Comparison of ENCODE assay signal across 16 cellular contexts in the genomic region with DNA sequence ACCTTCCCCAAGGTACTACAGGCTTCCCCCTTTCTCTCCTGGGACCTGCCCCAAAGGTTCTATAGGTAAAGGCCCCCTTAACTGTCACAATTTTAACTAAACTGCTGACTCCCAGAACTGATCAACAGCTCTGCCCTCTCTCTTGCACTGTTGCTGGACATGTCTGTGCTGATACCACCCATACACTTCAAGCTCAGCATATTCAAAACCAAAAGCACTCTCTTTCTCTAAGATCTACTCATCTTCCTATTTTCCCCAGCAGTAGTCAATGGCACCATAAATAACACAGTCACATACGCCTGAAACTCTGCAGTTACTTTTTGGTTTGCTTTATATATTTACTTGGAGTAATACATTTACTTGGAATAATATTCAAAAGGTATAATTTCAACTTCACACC. TPM values are rescaled to one million over a fixed set of nuclear protein-coding genes. Genes with fewer than 3 reads are reported as not detected.
DNase-seq lines count a peak whose midpoint lies in the region; ATAC-seq, FAIRE-seq and TF ChIP-seq lines count a peak whose summit lies in the region.
"Had no signal": no experiment of that assay in that cellular context is flagged by ENCODE, and none has a peak within 500 bp of the region (broad histone marks: within the 10 kb centered on the region; RNA-seq: fewer than 3 reads in every experiment).

No MANE protein-coding gene starts in this region.

- no peak for FAIRE-seq in astrocyte (lab: Jason Lieb, UNC)
- FAIRE-seq: A549, D721Med had no signal

- no peak overlapping the region for H2BK5ac ChIP-seq in trophoblast cell (ENCODE audit: low read depth, low read length, poor library complexity)

- H3K36me3 Mint-ChIP-seq in activated CD4-positive, alpha-beta T cell treated with anti-CD3 and anti-CD28 coated beads, Interleukin-2, amount 10 ng/mL, durations not matched to agents 24 days and 14 days (ENCODE audit: low read depth) = peaks cover 18% of the 10 kb centered on the region
- H3K36me3 Mint-ChIP-seq in astrocyte (ENCODE audit: low read depth, unreplicated experiment) = peaks cover 2% of the 10 kb centered on the region

- no peak overlapping the region for H4K91ac ChIP-seq in trophoblast cell (ENCODE audit: low read depth, low read length)

- H3K79me2 ChIP-seq in astrocyte (ENCODE audit: insufficient read depth, low read length) = peaks cover 97% of the 10 kb centered on the region
- peaks cover 9% of the 10 kb centered on the region for H3K79me2 ChIP-seq in trophoblast cell (ENCODE audit: control insufficient read depth, insufficient read depth, low read length, poor library complexity)

- no peak overlapping the region for H3K4me3 ChIP-seq in astrocyte (ENCODE audit: insufficient read depth, low read depth, low read length)
- no peak overlapping the region for H3K4me3 ChIP-seq in trophoblast cell (ENCODE audit: low read depth, low read length)
- H3K4me3 ChIP-seq: A549, ascending aorta, SJSA1 had no signal

- DNase-seq in activated CD4-positive, alpha-beta T cell treated with anti-CD3 and anti-CD28 coated beads, Interleukin-2, amount 10 ng/mL, durations not matched to agents 24 days and 14 days = no peak
- no peak for DNase-seq in activated CD4-positive, alpha-beta T cell treated with anti-CD3 and anti-CD28 coated beads, Interleukin-2, amount 50 U/mL, for 4 hours
- no peak for DNase-seq in astrocyte (ENCODE audit: low read depth)
- DNase-seq in trophoblast cell = no peak
- DNase-seq in left ventricle myocardium superior = no peak
- no peak for DNase-seq in NCI-H146 (lab: John Stamatoyannopoulos, UW)
- DNase-seq: foreskin keratinocyte, midbrain, NCI-H2081 treated with DMSO at 0.1 percent for 48 hours, posterior cingulate gyrus had no signal

- no peak overlapping the region for H4K12ac ChIP-seq in trophoblast cell (ENCODE audit: low read depth, low read length)

- H3K9me3 ChIP-seq in astrocyte (ENCODE audit: insufficient read depth, low read depth, low read length) = no peaks in the 10 kb centered on the region
- H3K9me3 ChIP-seq in trophoblast cell (ENCODE audit: insufficient read depth, low read depth, low read length) = no peaks in the 10 kb centered on the region
- H3K9me3 ChIP-seq: A549, ascending aorta, SJSA1 had no signal

- peak overlapping the region; percentile 44 for H4K8ac ChIP-seq in trophoblast cell (ENCODE audit: low read depth, low read length)

- intact Hi-C loops in activated CD4-positive, alpha-beta T cell treated with anti-CD3 and anti-CD28 coated beads, Interleukin-2, amount 10 ng/mL, durations not matched to agents 24 days and 14 days (cut with micrococcal nuclease) = loop anchor here (2.0 kb wide), 1 partner anchor 89 kb away; no protein-coding TSS in a partner anchor
- intact Hi-C loops in left ventricle myocardium superior (cut with micrococcal nuclease) = no loop called here

- ATAC-seq in HG02885 (IDR thresholded peaks at IDR 0.05; ENCODE audit: poor library complexity, unreplicated experiment) (peak; percentile 26), HG02973 (IDR thresholded peaks at IDR 0.05; ENCODE audit: unreplicated experiment) (no peak), left ventricle myocardium superior (no peak)
- ATAC-seq: A549, foreskin keratinocyte had no signal

- H3K79me1 ChIP-seq in trophoblast cell (ENCODE audit: low read length) = peaks cover 23% of the 10 kb centered on the region

- peaks cover 3% of the 10 kb centered on the region for H3K9me3 Mint-ChIP-seq in activated CD4-positive, alpha-beta T cell treated with anti-CD3 and anti-CD28 coated beads, Interleukin-2, amount 10 ng/mL, durations not matched to agents 24 days and 14 days
- H3K9me3 Mint-ChIP-seq in astrocyte (ENCODE audit: unreplicated experiment) = no peaks in the 10 kb centered on the region

- no peak overlapping the region for H3K4me3 Mint-ChIP-seq in activated CD4-positive, alpha-beta T cell treated with anti-CD3 and anti-CD28 coated beads, Interleukin-2, amount 10 ng/mL, durations not matched to agents 24 days and 14 days
- H3K4me3 Mint-ChIP-seq in astrocyte (ENCODE audit: unreplicated experiment) = no peak overlapping the region

- H2BK12ac ChIP-seq in trophoblast cell (ENCODE audit: low read length) = peak overlapping the region; percentile 54

- H3K9ac ChIP-seq in astrocyte (ENCODE audit: low read length) = no peak overlapping the region
- no peak overlapping the region for H3K9ac ChIP-seq in trophoblast cell (ENCODE audit: low read length)

- no peak overlapping the region for H2AK5ac ChIP-seq in trophoblast cell (ENCODE audit: low read length)

- H3K4me1 Mint-ChIP-seq in activated CD4-positive, alpha-beta T cell treated with anti-CD3 and anti-CD28 coated beads, Interleukin-2, amount 10 ng/mL, durations not matched to agents 24 days and 14 days = peaks cover 77% of the 10 kb centered on the region
- peaks cover 73% of the 10 kb centered on the region for H3K4me1 Mint-ChIP-seq in astrocyte (ENCODE audit: low read depth, unreplicated experiment)

- peaks cover 14% of the 10 kb centered on the region for H4K20me1 ChIP-seq in astrocyte (ENCODE audit: insufficient read depth, low read length)

- peak overlapping the region; percentile 79 for H3K27ac Mint-ChIP-seq in activated CD4-positive, alpha-beta T cell treated with anti-CD3 and anti-CD28 coated beads, Interleukin-2, amount 10 ng/mL, durations not matched to agents 24 days and 14 days
- peak overlapping the region; percentile 55 for H3K27ac Mint-ChIP-seq in astrocyte (ENCODE audit: unreplicated experiment)

- no peaks in the 10 kb centered on the region for H3K36me3 ChIP-seq in astrocyte (ENCODE audit: insufficient read depth, low read length)
- H3K36me3 ChIP-seq in trophoblast cell (ENCODE audit: control insufficient read depth in 1 of 2, insufficient read depth in 2 of 2, low read length in 2 of 2) = no peaks in the 10 kb centered on the region
- H3K36me3 ChIP-seq: ascending aorta, SJSA1 had no signal

- no peak overlapping the region for H2AFZ ChIP-seq in astrocyte (ENCODE audit: low read depth, low read length)
- no peak overlapping the region for H2AFZ ChIP-seq in trophoblast cell (ENCODE audit: insufficient read depth, low read length, poor library complexity)

- no CpG with 5 or more reads among the region's 1 CpG for WGBS in trophoblast cell (ENCODE audit: extremely low coverage, insufficient coverage, insufficient read length)

- H3K23ac ChIP-seq in trophoblast cell (ENCODE audit: low read length) = no peak overlapping the region

- no peak overlapping the region for H2BK120ac ChIP-seq in trophoblast cell (ENCODE audit: insufficient read depth, low read length, poor library complexity)

- no peak overlapping the region for H3K14ac ChIP-seq in trophoblast cell (ENCODE audit: low read length)

- no peak overlapping the region for H3K27ac ChIP-seq in astrocyte (ENCODE audit: low read depth, low read length)
- no peak overlapping the region for H3K27ac ChIP-seq in trophoblast cell (ENCODE audit: low read depth, low read length)
- H3K27ac ChIP-seq: A549, ascending aorta, foreskin keratinocyte, SJSA1 had no signal

- no peak overlapping the region for H3K4me2 ChIP-seq in astrocyte (ENCODE audit: low read length)
- H3K4me2 ChIP-seq in trophoblast cell (ENCODE audit: low read length) = no peak overlapping the region
- H3K4me2 ChIP-seq: A549 had no signal

- no peak for TF ChIP-seq CTCF in astrocyte (IDR thresholded peaks at IDR 0.05; ENCODE audit: insufficient read depth, low read depth, low read length)

- H3K18ac ChIP-seq in trophoblast cell (ENCODE audit: low read length) = peak overlapping the region; percentile 81

- H3K4ac ChIP-seq in trophoblast cell (ENCODE audit: low read depth, low read length) = peak overlapping the region; percentile 86

- H3K27me3 ChIP-seq in astrocyte (ENCODE audit: insufficient read depth, low read length) = no peaks in the 10 kb centered on the region
- H3K27me3 ChIP-seq in trophoblast cell (ENCODE audit: insufficient read depth, low read length) = no peaks in the 10 kb centered on the region
- H3K27me3 ChIP-seq: ascending aorta, foreskin keratinocyte, SJSA1 had no signal

- H3K27me3 Mint-ChIP-seq in activated CD4-positive, alpha-beta T cell treated with anti-CD3 and anti-CD28 coated beads, Interleukin-2, amount 10 ng/mL, durations not matched to agents 24 days and 14 days = no peaks in the 10 kb centered on the region
- H3K27me3 Mint-ChIP-seq in astrocyte (ENCODE audit: low read depth, unreplicated experiment) = no peaks in the 10 kb centered on the region

- H3K4me1 ChIP-seq in astrocyte (ENCODE audit: insufficient read depth, low read length) (peaks cover 50% of the 10 kb centered on the region), trophoblast cell (ENCODE audit: control insufficient read depth in 1 of 2, insufficient read depth in 2 of 2, low read length in 2 of 2) (peaks cover 21 to 22% of the 10 kb centered on the region in 2 experiments)
- H3K4me1 ChIP-seq: ascending aorta had no signal

RNA-seq across cellular contexts. Expression of a gene that starts 12.3 kb away (rescaled TPM):
- total RNA-seq in activated CD4-positive, alpha-beta T cell treated with anti-CD3 and anti-CD28 coated beads, Interleukin-2, amount 10 ng/mL, durations not matched to agents 24 days and 14 days = 93.7 and 93.8 TPM in 2 replicates
- total RNA-seq in astrocyte = 51.6 and 62.9 TPM in 2 replicates
- 6.8 and 8.0 TPM in 2 replicates for polyA plus RNA-seq in trophoblast cell (2013)
- 9.0 TPM for total RNA-seq in left ventricle myocardium superior
